1 cellular context compared by ENCODE assay signal in genomic region chr16:30535777-30536190, GRCh38.
TF ChIP-seq lines count a peak whose summit lies in the region.

No MANE protein-coding gene starts in this region.

TF ChIP-seq in WTC11, 78 proteins besides CTCF, POLR2A, EP300 and RAD21 (continued from another document):
- TF ChIP-seq AR (CRISPR knock-in tag; IDR thresholded peaks at IDR 0.05) (no peak), EMX1 (CRISPR knock-in tag; IDR thresholded peaks at IDR 0.05) (no peak), TEAD4 (CRISPR knock-in tag; IDR thresholded peaks at IDR 0.05) (no peak; the same call in 1 of the 2 replicates), FOXP4 (CRISPR knock-in tag; IDR thresholded peaks at IDR 0.05) (no peak; the same call in 1 of the 2 replicates), MLX (CRISPR knock-in tag; IDR thresholded peaks at IDR 0.05) (no peak), ZNF512 (CRISPR knock-in tag; IDR thresholded peaks at IDR 0.05; ENCODE audit: borderline replicate concordance) (no peak), GRHL2 (CRISPR knock-in tag; IDR thresholded peaks at IDR 0.05; ENCODE audit: insufficient replicate concordance, severe bottlenecking) (no peak), ELF4 (CRISPR knock-in tag; IDR thresholded peaks at IDR 0.05; ENCODE audit: low read depth) (no peak), FOXK1 (CRISPR knock-in tag; IDR thresholded peaks at IDR 0.05) (peak; percentile 33; the same call in 1 of the 2 replicates), NFE2L1 (CRISPR knock-in tag; IDR thresholded peaks at IDR 0.05) (peak; percentile 32; the same call in 1 of the 2 replicates), ZNF396 (CRISPR knock-in tag; IDR thresholded peaks at IDR 0.05; ENCODE audit: borderline replicate concordance) (no peak), NR1H2 (CRISPR knock-in tag; IDR thresholded peaks at IDR 0.05) (no peak), ZNF532 (CRISPR knock-in tag; IDR thresholded peaks at IDR 0.05; ENCODE audit: borderline replicate concordance) (no peak), MXD4 (CRISPR knock-in tag; IDR thresholded peaks at IDR 0.05; ENCODE audit: borderline replicate concordance) (no peak)
